8 cellular contexts compared by ENCODE assay signal in the genomic region with DNA sequence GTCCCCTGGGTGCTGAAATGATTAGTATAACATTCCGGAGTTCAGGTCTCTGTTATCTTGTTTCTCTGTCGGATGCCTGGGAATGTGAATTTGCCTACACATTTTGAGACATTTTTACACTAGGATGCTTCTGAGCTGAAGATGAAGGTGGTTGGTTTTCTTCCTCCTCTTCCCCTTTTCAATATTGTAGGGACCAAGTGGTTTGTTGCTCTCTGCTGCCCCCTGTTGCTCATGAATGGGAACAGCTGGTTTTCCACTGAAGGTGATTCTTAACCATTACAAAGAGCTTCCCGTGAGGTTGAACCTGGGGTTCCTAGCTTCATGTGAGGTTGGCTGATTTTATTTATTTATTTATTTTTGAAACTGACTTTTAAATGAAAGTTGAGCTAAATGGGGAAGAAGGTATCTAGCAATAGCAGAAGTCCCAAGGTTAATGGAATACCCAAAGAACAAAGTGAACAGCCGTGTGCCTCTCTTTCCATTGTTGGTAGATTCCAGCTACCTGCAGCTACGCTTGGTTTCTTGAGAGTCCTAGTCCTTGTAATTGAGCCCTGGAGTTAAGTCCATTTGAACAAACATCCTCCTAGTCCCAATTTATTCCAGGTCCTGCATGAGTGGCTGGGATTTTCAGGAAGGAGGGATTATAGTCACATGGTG.
A peak's percentile ranks its signal among the peaks of the same experiment; 100 is the strongest.
DNase-seq lines count a peak whose midpoint lies in the region.

No MANE protein-coding gene starts in this region.

- H3K36me3 Mint-ChIP-seq in T-helper 2 cell treated with Interferon-gamma antibody and Interleukin-4, amounts not matched to agents 5 μg/mL and 100 μg/mL, for 36 hours (ENCODE audit: low read depth) = no peaks in the 10 kb centered on the region

- no peaks in the 10 kb centered on the region for H3K4me1 Mint-ChIP-seq in T-helper 2 cell treated with Interferon-gamma antibody and Interleukin-4, amounts not matched to agents 5 μg/mL and 100 μg/mL, for 36 hours (ENCODE audit: low read depth)

- peak; percentile 5 to 10 for DNase-seq in stimulated activated CD4-positive, alpha-beta T cell treated with anti-CD3 and anti-CD28 coated beads, Interleukin-2, amount 100 ng/mL, for 48 hours
- DNase-seq in stimulated activated CD4-positive, alpha-beta T cell treated with anti-CD3 and anti-CD28 coated beads, Interleukin-12 subunit alpha, Interleukin-12 subunit beta, amount 100 ng/mL, for 4 hours = no peak
- DNase-seq in NCI-H2227 treated with DMSO at 0.1 percent for 48 hours (lab: John Stamatoyannopoulos, UW) (peak; percentile 65), T47D (ENCODE audit: low read depth in 1 of 2, low spot score in 1 of 2) (peak; percentile 26 to 64), middle frontal gyrus (ENCODE audit: extremely low spot score, low spot score) (peak; percentile 18), SW 1271 (lab: John Stamatoyannopoulos, UW) (no peak), T1000 (lab: John Stamatoyannopoulos, UW) (no peak)
- no peak for DNase-seq in T-helper 2 cell treated with Interferon-gamma antibody and Interleukin-4, amounts not matched to agents 5 μg/mL and 100 μg/mL, for 36 hours (ENCODE audit: low spot score)

- no peaks in the 10 kb centered on the region for H3K27me3 Mint-ChIP-seq in T-helper 2 cell treated with Interferon-gamma antibody and Interleukin-4, amounts not matched to agents 5 μg/mL and 100 μg/mL, for 36 hours (ENCODE audit: low read depth)

- in situ Hi-C loops in T47D (cut with HindIII; ENCODE audit: low pct_unique_long_range_greater_than_20kb, low sequenced_read_pairs) = no loop called here

- H3K27ac Mint-ChIP-seq in T-helper 2 cell treated with Interferon-gamma antibody and Interleukin-4, amounts not matched to agents 5 μg/mL and 100 μg/mL, for 36 hours = no peak overlapping the region

- H3K4me3 Mint-ChIP-seq in T-helper 2 cell treated with Interferon-gamma antibody and Interleukin-4, amounts not matched to agents 5 μg/mL and 100 μg/mL, for 36 hours = no peak overlapping the region

- H3K9me3 Mint-ChIP-seq in T-helper 2 cell treated with Interferon-gamma antibody and Interleukin-4, amounts not matched to agents 5 μg/mL and 100 μg/mL, for 36 hours = peaks cover 23% of the 10 kb centered on the region

Comparison
In these comparisons a context has a peak if more than half of its experiments do, and no peak if none do; other contexts are left out.
1. DNase-seq: peak in stimulated activated CD4-positive, alpha-beta T cell treated with anti-CD3 and anti-CD28 coated beads, Interleukin-2, amount 100 ng/mL, for 48 hours (2 of 2), NCI-H2227 treated with DMSO at 0.1 percent for 48 hours (single experiment), T47D (2 of 2) and middle frontal gyrus (single experiment); none in stimulated activated CD4-positive, alpha-beta T cell treated with anti-CD3 and anti-CD28 coated beads, Interleukin-12 subunit alpha, Interleukin-12 subunit beta, amount 100 ng/mL, for 4 hours (single experiment), SW 1271 (0 of 2), T-helper 2 cell treated with Interferon-gamma antibody and Interleukin-4, amounts not matched to agents 5 μg/mL and 100 μg/mL, for 36 hours (single experiment) and T1000 (single experiment).